8 cellular contexts compared by ENCODE assay signal in the genomic region with DNA sequence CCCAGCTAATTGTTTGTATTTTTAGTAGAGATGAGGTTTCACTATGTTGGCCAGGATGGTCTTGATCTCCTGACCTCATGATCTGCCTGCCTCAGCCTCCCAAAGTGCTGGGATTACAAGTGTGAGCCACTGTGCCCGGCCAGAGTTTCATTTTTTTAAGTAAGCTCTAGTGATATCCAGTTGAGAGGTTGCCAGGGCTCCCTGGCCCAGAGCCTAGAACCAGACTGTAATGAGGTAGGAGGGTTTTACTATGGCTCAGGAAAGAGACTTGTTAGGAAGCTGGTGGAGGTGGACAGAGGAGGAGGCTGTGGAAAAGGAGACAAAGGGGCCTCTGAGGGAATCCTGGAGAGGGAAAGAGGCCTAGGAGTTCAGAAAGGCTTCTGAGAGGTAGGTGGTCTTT.
DNase-seq lines count a peak whose midpoint lies in the region; ATAC-seq and TF ChIP-seq lines count a peak whose summit lies in the region.
"Not testable (repeated sequence)": the region's sequence is repeated elsewhere in the genome, so short reads cannot be mapped to it uniquely, and the experiment has no call there.

No MANE protein-coding gene starts in this region.

- H3K27me3 ChIP-seq in lung (ENCODE audit: control insufficient read depth, insufficient read depth); upper lobe of right lung: not testable (repeated sequence)

- intact Hi-C loops in cardiac septum (cut with DNase I): loop anchor here (5.0 to 10.0 kb wide), 2 partner anchors 76 to 274 kb away; a partner anchor contains a TSS
- intact Hi-C loops in posterior vena cava (cut with DNase I); upper lobe of right lung (cut with DNase I): not testable (repeated sequence)

- not testable (repeated sequence) for ATAC-seq in lung (ENCODE audit: insufficient read depth, low FRiP score)
- peak; percentile 66 for ATAC-seq in upper lobe of right lung

- H3K27ac ChIP-seq in VCaP: 0 out of 2 replicates have a peak overlapping the region, but pooled peaks have one; percentile 3
- H3K27ac ChIP-seq in lung (ENCODE audit: low read depth in 1 of 2, low read length in 1 of 2): peak overlapping the region in 1 of 2 donors; percentile 79
- not testable (repeated sequence) for H3K27ac ChIP-seq in upper lobe of right lung

- not testable (repeated sequence) for H3K4me1 ChIP-seq in lung (ENCODE audit: control insufficient read depth in 2 of 2, insufficient read depth in 2 of 2, low read length in 2 of 2); upper lobe of right lung

- 38 to 64% methylated on average over 1 of the region's 1 CpG for WGBS in lung, 2 donors

- not testable (repeated sequence) for H3K4me3 ChIP-seq in lung, upper lobe of right lung

- not testable (repeated sequence) for H3K36me3 ChIP-seq in lung (ENCODE audit: control insufficient read depth in 2 of 2, insufficient read depth in 2 of 2, low read length in 2 of 2); upper lobe of right lung

- not testable (repeated sequence) for H3K9me3 ChIP-seq in lung (ENCODE audit: control insufficient read depth in 2 of 2, insufficient read depth in 1 of 2, low read length in 1 of 2); upper lobe of right lung

- peak; percentile 35 for DNase-seq in AG20443 (ENCODE audit: low spot score)
- DNase-seq in HT1080 (ENCODE audit: low read depth): peak; percentile 43
- DNase-seq in dermis microvascular lymphatic vessel endothelial cell (ENCODE audit: low read depth in 2 of 2): peak; percentile 44 to 51
- DNase-seq in cardiac septum (ENCODE audit: low spot score): peak; percentile 83
- DNase-seq in lung (ENCODE audit: low spot score): peak; percentile 37
- peak; percentile 73 for DNase-seq in posterior vena cava (ENCODE audit: low spot score)
- peak; percentile 65 for DNase-seq in upper lobe of right lung

- TF ChIP-seq CTCF in VCaP (conservative IDR thresholded peaks at IDR 0.05); lung (IDR thresholded peaks at IDR 0.05; ENCODE audit: control extremely low read depth, extremely low read depth); upper lobe of right lung (IDR thresholded peaks at IDR 0.05): not testable (repeated sequence)
